ENCODE assay signal across 12 cellular contexts in the genomic region with DNA sequence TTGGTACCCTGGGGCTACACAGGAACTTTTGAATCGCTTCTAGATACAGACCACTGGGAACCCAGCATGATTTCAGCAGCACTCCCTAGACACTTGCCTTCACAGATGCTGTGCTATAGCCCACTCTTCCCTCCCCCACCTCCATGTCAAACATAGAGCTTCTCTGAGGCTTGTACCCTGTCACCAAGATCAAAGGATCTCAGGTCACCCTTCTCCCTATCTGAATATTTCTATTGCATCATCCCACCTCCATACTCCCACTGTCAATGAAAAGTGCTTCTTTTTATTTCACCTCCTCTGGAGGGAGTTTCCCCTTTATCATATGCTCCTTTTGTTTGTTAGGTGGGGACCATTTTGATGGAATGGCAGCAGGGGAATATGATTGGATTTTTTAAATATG. TPM values are rescaled to one million over a fixed set of nuclear protein-coding genes. Genes with fewer than 3 reads are reported as not detected.
DNase-seq lines count a peak whose midpoint lies in the region; ATAC-seq lines count a peak whose summit lies in the region.
"Had no signal": no experiment of that assay in that cellular context is flagged by ENCODE, and none has a peak within 500 bp of the region (broad histone marks: within the 10 kb centered on the region; RNA-seq: fewer than 3 reads in every experiment).

No MANE protein-coding gene starts in this region.

- peaks cover 15% of the 10 kb centered on the region for H3K4me1 Mint-ChIP-seq in activated T-cell treated with anti-CD3 and anti-CD28 coated beads, Interleukin-2, amount 50 U/mL, for 24 hours (ENCODE audit: low read depth)
- peaks cover 16% of the 10 kb centered on the region for H3K4me1 Mint-ChIP-seq in activated naive CD8-positive, alpha-beta T cell treated with anti-CD3 and anti-CD28 coated beads for 36 hours

- no peaks in the 10 kb centered on the region for H3K36me3 Mint-ChIP-seq in activated T-cell treated with anti-CD3 and anti-CD28 coated beads, Interleukin-2, amount 50 U/mL, for 24 hours (ENCODE audit: low read depth)
- H3K36me3 Mint-ChIP-seq in activated naive CD8-positive, alpha-beta T cell treated with anti-CD3 and anti-CD28 coated beads for 36 hours: peaks cover 8% of the 10 kb centered on the region
- H3K36me3 Mint-ChIP-seq: CD8-positive, alpha-beta T cell had no signal

- peak; percentile 29 for DNase-seq in activated T-cell treated with anti-CD3 and anti-CD28 coated beads, Interleukin-2, amount 50 U/mL, for 24 hours
- no peak for DNase-seq in activated T-cell treated with anti-CD3 and anti-CD28 coated beads for 4 hours
- DNase-seq in stimulated activated CD4-positive, alpha-beta T cell treated with anti-CD3 and anti-CD28 coated beads, Interleukin-4, amount 100 ng/mL, for 24 hours: peak; percentile 6
- DNase-seq in stimulated activated CD4-positive, alpha-beta T cell treated with anti-CD3 and anti-CD28 coated beads, Interleukin-4, amount 100 ng/mL, for 1 hour: no peak
- DNase-seq in activated naive CD8-positive, alpha-beta T cell treated with anti-CD3 and anti-CD28 coated beads for 36 hours: peak; percentile 7
- DNase-seq: Right ventricle myocardium superior had no signal

- H3K9me3 Mint-ChIP-seq in activated T-cell treated with anti-CD3 and anti-CD28 coated beads, Interleukin-2, amount 50 U/mL, for 24 hours: peaks cover 18% of the 10 kb centered on the region
- peaks cover 15% of the 10 kb centered on the region for H3K9me3 Mint-ChIP-seq in activated naive CD8-positive, alpha-beta T cell treated with anti-CD3 and anti-CD28 coated beads for 36 hours

- no peak overlapping the region for H3K4me3 Mint-ChIP-seq in activated T-cell treated with anti-CD3 and anti-CD28 coated beads, Interleukin-2, amount 50 U/mL, for 24 hours
- no peak overlapping the region for H3K4me3 Mint-ChIP-seq in activated naive CD8-positive, alpha-beta T cell treated with anti-CD3 and anti-CD28 coated beads for 36 hours
- H3K4me3 Mint-ChIP-seq: CD8-positive, alpha-beta T cell had no signal

- peaks cover 40% of the 10 kb centered on the region for H3K27me3 Mint-ChIP-seq in activated T-cell treated with anti-CD3 and anti-CD28 coated beads, Interleukin-2, amount 50 U/mL, for 24 hours
- H3K27me3 Mint-ChIP-seq in activated naive CD8-positive, alpha-beta T cell treated with anti-CD3 and anti-CD28 coated beads for 36 hours: peaks cover 33% of the 10 kb centered on the region

- no peak overlapping the region for H3K27ac Mint-ChIP-seq in activated T-cell treated with anti-CD3 and anti-CD28 coated beads, Interleukin-2, amount 50 U/mL, for 24 hours
- peak overlapping the region; percentile 26 for H3K27ac Mint-ChIP-seq in activated naive CD8-positive, alpha-beta T cell treated with anti-CD3 and anti-CD28 coated beads for 36 hours
- H3K27ac Mint-ChIP-seq: CD8-positive, alpha-beta T cell had no signal

- ATAC-seq in HG02642 (IDR thresholded peaks at IDR 0.05; ENCODE audit: poor library complexity, unreplicated experiment) (no peak), HG03521 (IDR thresholded peaks at IDR 0.05; ENCODE audit: unreplicated experiment) (no peak)
- ATAC-seq: CD8-positive, alpha-beta T cell had no signal

RNA-seq across cellular contexts. Expression of gene PHF24, which starts 29.2 kb away (rescaled TPM):
- total RNA-seq in activated naive CD8-positive, alpha-beta T cell treated with anti-CD3 and anti-CD28 coated beads for 36 hours: under 1 TPM; 0.23 to 0.30 TPM
- total RNA-seq: Calu3; CD8-positive, alpha-beta T cell; GM23248; NCI-H460 had no signal

Comparison
In these comparisons a context has a peak if more than half of its experiments do, and no peak if none do; other contexts are left out.
1. DNase-seq: peak in activated T-cell treated with anti-CD3 and anti-CD28 coated beads, Interleukin-2, amount 50 U/mL, for 24 hours (single experiment), stimulated activated CD4-positive, alpha-beta T cell treated with anti-CD3 and anti-CD28 coated beads, Interleukin-4, amount 100 ng/mL, for 24 hours (single experiment) and activated naive CD8-positive, alpha-beta T cell treated with anti-CD3 and anti-CD28 coated beads for 36 hours (single experiment); none in activated T-cell treated with anti-CD3 and anti-CD28 coated beads for 4 hours (single experiment) and stimulated activated CD4-positive, alpha-beta T cell treated with anti-CD3 and anti-CD28 coated beads, Interleukin-4, amount 100 ng/mL, for 1 hour (single experiment).